Comparison of ENCODE assay signal across 16 cellular contexts in genomic region chr9:99226054-99226453, GRCh38. TPM values are rescaled to one million over a fixed set of nuclear protein-coding genes. Genes with fewer than 3 reads are reported as not detected.
DNase-seq lines count a peak whose midpoint lies in the region; ATAC-seq lines count a peak whose summit lies in the region.
"Had no signal": no experiment of that assay in that cellular context is flagged by ENCODE, and none has a peak within 500 bp of the region (broad histone marks: within the 10 kb centered on the region; RNA-seq: fewer than 3 reads in every experiment).

No MANE protein-coding gene starts in this region.

- DNase-seq in activated T-cell treated with anti-CD3 and anti-CD28 coated beads, Interleukin-2, amount 50 U/mL, for 24 hours = no peak
- no peak for DNase-seq in activated T-cell treated with anti-CD3 and anti-CD28 coated beads, Interleukin-2, amount 50 U/mL, for 48 hours
- DNase-seq in T-helper 17 cell (no peak), fibroblast of peridontal ligament (ENCODE audit: extremely low read depth) (peak; percentile 59), NCI-H1048 (lab: John Stamatoyannopoulos, UW) (no peak)
- no peak for DNase-seq in stimulated activated naive B cell treated with anti-CD40 and anti-IgM and Interleukin-4, amounts not matched to agents 10 μg/mL and 1 μg/mL and 100 μg/mL, for 72 hours
- DNase-seq in stimulated activated CD4-positive, alpha-beta T cell treated with anti-CD3 and anti-CD28 coated beads, Interleukin-15, amount 100 ng/mL, for 24 hours = no peak
- DNase-seq: 8988T, KG1, MG63, NCI-H1105, NCI-H1694 treated with DMSO at 0.1 percent for 48 hours, NCI-H69, SHP77 treated with DMSO at 0.1 percent for 48 hours had no signal

- H3K4me1 Mint-ChIP-seq in activated T-cell treated with anti-CD3 and anti-CD28 coated beads, Interleukin-2, amount 50 U/mL, for 24 hours (ENCODE audit: low read depth) = peaks cover 40% of the 10 kb centered on the region
- H3K4me1 Mint-ChIP-seq in T-helper 17 cell = peaks cover 39% of the 10 kb centered on the region
- peaks cover 37 to 63% of the 10 kb centered on the region in 2 donors for H3K4me1 Mint-ChIP-seq in stimulated activated naive B cell treated with anti-CD40 and anti-IgM and Interleukin-4, amounts not matched to agents 10 μg/mL and 1 μg/mL and 100 μg/mL, for 72 hours

- no peaks in the 10 kb centered on the region for H3K9me3 ChIP-seq in T-helper 17 cell (ENCODE audit: control insufficient read depth, low read length, poor library complexity, severe bottlenecking)
- H3K9me3 ChIP-seq: BLaER1, MG63 had no signal

- H3K36me3 Mint-ChIP-seq in activated T-cell treated with anti-CD3 and anti-CD28 coated beads, Interleukin-2, amount 50 U/mL, for 24 hours (ENCODE audit: low read depth) = peaks cover 86% of the 10 kb centered on the region
- H3K36me3 Mint-ChIP-seq in T-helper 17 cell (ENCODE audit: low read depth) = peaks cover 14% of the 10 kb centered on the region
- peaks cover 59 to 69% of the 10 kb centered on the region in 2 donors for H3K36me3 Mint-ChIP-seq in stimulated activated naive B cell treated with anti-CD40 and anti-IgM and Interleukin-4, amounts not matched to agents 10 μg/mL and 1 μg/mL and 100 μg/mL, for 72 hours

- no peaks in the 10 kb centered on the region for H3K9me3 Mint-ChIP-seq in activated T-cell treated with anti-CD3 and anti-CD28 coated beads, Interleukin-2, amount 50 U/mL, for 24 hours
- no peaks in the 10 kb centered on the region for H3K9me3 Mint-ChIP-seq in stimulated activated naive B cell treated with anti-CD40 and anti-IgM and Interleukin-4, amounts not matched to agents 10 μg/mL and 1 μg/mL and 100 μg/mL, for 72 hours

- ATAC-seq in T-helper 17 cell (no peak), GM18519 (IDR thresholded peaks at IDR 0.05; ENCODE audit: low FRiP score, unreplicated experiment) (no peak)
- ATAC-seq in stimulated activated naive B cell treated with anti-CD40 and anti-IgM and Interleukin-4, amounts not matched to agents 10 μg/mL and 1 μg/mL and 100 μg/mL, for 72 hours (replicated peaks) = no peak

- H3K27me3 Mint-ChIP-seq in activated T-cell treated with anti-CD3 and anti-CD28 coated beads, Interleukin-2, amount 50 U/mL, for 24 hours = no peaks in the 10 kb centered on the region
- no peaks in the 10 kb centered on the region for H3K27me3 Mint-ChIP-seq in T-helper 17 cell
- H3K27me3 Mint-ChIP-seq in stimulated activated naive B cell treated with anti-CD40 and anti-IgM and Interleukin-4, amounts not matched to agents 10 μg/mL and 1 μg/mL and 100 μg/mL, for 72 hours = no peaks in the 10 kb centered on the region

- H3K4me3 Mint-ChIP-seq in activated T-cell treated with anti-CD3 and anti-CD28 coated beads, Interleukin-2, amount 50 U/mL, for 24 hours = no peak overlapping the region
- H3K4me3 Mint-ChIP-seq in T-helper 17 cell = no peak overlapping the region
- peak overlapping the region in 1 of 2 donors; percentile 19 for H3K4me3 Mint-ChIP-seq in stimulated activated naive B cell treated with anti-CD40 and anti-IgM and Interleukin-4, amounts not matched to agents 10 μg/mL and 1 μg/mL and 100 μg/mL, for 72 hours

- peak overlapping the region; percentile 34 for H3K27ac Mint-ChIP-seq in activated T-cell treated with anti-CD3 and anti-CD28 coated beads, Interleukin-2, amount 50 U/mL, for 24 hours
- peak overlapping the region; percentile 27 for H3K27ac Mint-ChIP-seq in T-helper 17 cell
- H3K27ac Mint-ChIP-seq in stimulated activated naive B cell treated with anti-CD40 and anti-IgM and Interleukin-4, amounts not matched to agents 10 μg/mL and 1 μg/mL and 100 μg/mL, for 72 hours = peak overlapping the region; percentile 25

RNA-seq across cellular contexts. Expression of gene SEC61B, which starts 4.0 kb away (rescaled TPM):
- 10 to 100 TPM; 84.9 to 95.0 TPM for total RNA-seq in T-helper 17 cell

RNA-seq across cellular contexts. Expression of gene ALG2, which starts 4.3 kb away (rescaled TPM):
- 10 to 100 TPM; 17.9 to 19.5 TPM for total RNA-seq in T-helper 17 cell
